In the genomic region with DNA sequence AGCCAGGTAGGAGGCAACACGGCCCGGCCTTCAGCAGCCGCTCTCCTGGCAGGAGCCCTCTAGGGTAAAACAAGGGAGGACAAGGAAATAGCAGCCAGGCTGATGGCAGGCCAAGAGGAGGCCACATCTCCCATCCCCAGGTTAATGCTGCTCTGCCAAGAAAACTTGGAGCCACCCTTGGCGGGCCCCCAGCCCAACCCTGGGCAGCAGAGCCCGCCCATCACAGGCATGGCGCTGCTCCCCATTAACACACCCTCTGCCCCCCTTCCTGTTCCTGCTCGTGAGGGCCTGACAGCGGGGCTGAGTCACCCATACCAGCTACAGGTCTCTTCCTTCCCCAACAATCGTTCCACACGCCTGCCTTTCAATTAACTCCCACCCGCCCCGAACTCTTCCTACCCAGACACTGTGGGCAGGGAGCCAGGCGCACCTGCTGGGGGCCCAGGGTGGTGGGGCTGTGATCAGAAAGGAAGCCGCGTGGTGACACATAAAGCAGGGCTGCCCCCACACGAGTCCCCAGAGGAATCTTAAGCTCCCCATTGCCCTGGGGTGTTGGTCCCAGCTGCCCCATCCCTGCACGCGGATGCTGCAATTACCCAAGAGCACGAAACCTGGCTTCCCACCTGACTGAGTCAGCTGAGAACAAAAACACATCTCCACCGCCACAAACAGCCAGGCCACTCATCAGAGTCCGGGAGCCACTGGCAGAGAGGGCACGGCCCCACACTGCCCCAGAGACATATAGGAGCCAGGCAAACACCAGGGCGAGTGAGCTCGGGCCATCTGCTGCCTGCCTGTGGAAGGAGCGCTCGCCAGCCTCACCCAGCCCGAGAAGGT, we compare ENCODE assay signal across 1 cellular context.
A peak's percentile ranks its signal among the peaks of the same experiment; 100 is the strongest.
TF ChIP-seq lines count a peak whose summit lies in the region.

A gene with protein sequence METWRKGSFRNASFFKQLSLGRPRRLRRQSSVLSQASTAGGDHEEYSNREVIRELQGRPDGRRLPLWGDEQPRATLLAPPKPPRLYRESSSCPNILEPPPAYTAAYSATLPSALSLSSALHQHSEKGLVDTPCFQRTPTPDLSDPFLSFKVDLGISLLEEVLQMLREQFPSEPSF (plus strand): TSS at position 671 of the 837 bp plus-strand sequence. CDS start 516 bp downstream, outside the sequence.

TF ChIP-seq in SK-N-SH, 30 proteins besides CTCF, POLR2A, EP300 and RAD21 (continued from another document):
- TF ChIP-seq EZH2phosphoT487 (IDR thresholded peaks at IDR 0.05; ENCODE audit: borderline replicate concordance, low read depth), result no peak
- TF ChIP-seq RXRA (IDR thresholded peaks at IDR 0.05; ENCODE audit: borderline replicate concordance, low read depth), result no peak
- TF ChIP-seq, protein P1, sequence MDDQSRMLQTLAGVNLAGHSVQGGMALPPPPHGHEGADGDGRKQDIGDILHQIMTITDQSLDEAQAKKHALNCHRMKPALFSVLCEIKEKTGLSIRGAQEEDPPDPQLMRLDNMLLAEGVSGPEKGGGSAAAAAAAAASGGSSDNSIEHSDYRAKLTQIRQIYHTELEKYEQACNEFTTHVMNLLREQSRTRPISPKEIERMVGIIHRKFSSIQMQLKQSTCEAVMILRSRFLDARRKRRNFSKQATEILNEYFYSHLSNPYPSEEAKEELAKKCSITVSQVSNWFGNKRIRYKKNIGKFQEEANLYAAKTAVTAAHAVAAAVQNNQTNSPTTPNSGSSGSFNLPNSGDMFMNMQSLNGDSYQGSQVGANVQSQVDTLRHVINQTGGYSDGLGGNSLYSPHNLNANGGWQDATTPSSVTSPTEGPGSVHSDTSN (IDR thresholded peaks at IDR 0.05), result peak; percentile 47
- TF ChIP-seq FOSL2 (IDR thresholded peaks at IDR 0.05; ENCODE audit: borderline replicate concordance, low read depth), result peak; percentile 67; the same call in 1 of the 2 replicates
- TF ChIP-seq TAF1 (IDR thresholded peaks at IDR 0.05; ENCODE audit: borderline replicate concordance, low read depth, low read length), result no peak
- TF ChIP-seq GATA2 (CRISPR knock-in tag; IDR thresholded peaks at IDR 0.05), result 0 out of 2 replicates have a peak, but pooled peaks have one; percentile 11
- TF ChIP-seq, protein P2, sequence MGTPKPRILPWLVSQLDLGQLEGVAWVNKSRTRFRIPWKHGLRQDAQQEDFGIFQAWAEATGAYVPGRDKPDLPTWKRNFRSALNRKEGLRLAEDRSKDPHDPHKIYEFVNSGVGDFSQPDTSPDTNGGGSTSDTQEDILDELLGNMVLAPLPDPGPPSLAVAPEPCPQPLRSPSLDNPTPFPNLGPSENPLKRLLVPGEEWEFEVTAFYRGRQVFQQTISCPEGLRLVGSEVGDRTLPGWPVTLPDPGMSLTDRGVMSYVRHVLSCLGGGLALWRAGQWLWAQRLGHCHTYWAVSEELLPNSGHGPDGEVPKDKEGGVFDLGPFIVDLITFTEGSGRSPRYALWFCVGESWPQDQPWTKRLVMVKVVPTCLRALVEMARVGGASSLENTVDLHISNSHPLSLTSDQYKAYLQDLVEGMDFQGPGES (IDR thresholded peaks at IDR 0.05; ENCODE audit: low read depth, low read length), result no peak
